ENCODE assay signal across 15 cellular contexts in genomic region chr5:9597322-9597721, GRCh38. TPM values are rescaled to one million over a fixed set of nuclear protein-coding genes. Genes with fewer than 3 reads are reported as not detected.
DNase-seq lines count a peak whose midpoint lies in the region; FAIRE-seq and TF ChIP-seq lines count a peak whose summit lies in the region.
"Not testable (repeated sequence)": the region's sequence is repeated elsewhere in the genome, so short reads cannot be mapped to it uniquely, and the experiment has no call there.
"Had no signal": no experiment of that assay in that cellular context is flagged by ENCODE, and none has a peak within 500 bp of the region (broad histone marks: within the 10 kb centered on the region; RNA-seq: fewer than 3 reads in every experiment).

No MANE protein-coding gene starts in this region.

- not testable (repeated sequence) for TF ChIP-seq CTCF in brain (conservative IDR thresholded peaks at IDR 0.05); mesothelial cell of epicardium (IDR thresholded peaks at IDR 0.05; ENCODE audit: unreplicated experiment); neural crest cell (conservative IDR thresholded peaks at IDR 0.05)

- H3K27ac ChIP-seq in neuronal stem cell (replicated peaks; ENCODE audit: low read length): not testable (repeated sequence)

- not testable (repeated sequence) for H3K18ac ChIP-seq in neuronal stem cell (ENCODE audit: low read length)

- peak overlapping the region in 3 of 5 experiments; percentile 46 to 89 (median 61) for H3K27ac Mint-ChIP-seq in brain
- peak overlapping the region; percentile 35 for H3K27ac Mint-ChIP-seq in mesothelial cell of epicardium
- H3K27ac Mint-ChIP-seq in neural crest cell (ENCODE audit: unreplicated experiment): peak overlapping the region; percentile 59

- H3K4me2 ChIP-seq in neuronal stem cell (ENCODE audit: insufficient read depth, low read length, poor library complexity, severe bottlenecking): not testable (repeated sequence)

- H2BK5ac ChIP-seq in neuronal stem cell (ENCODE audit: low read length): not testable (repeated sequence)

- not testable (repeated sequence) for H3K79me1 ChIP-seq in neuronal stem cell (ENCODE audit: low read depth, low read length)

- FAIRE-seq in HTR-8/SVneo (lab: Jason Lieb, UNC): peak; percentile 83

- H2BK15ac ChIP-seq in neuronal stem cell (ENCODE audit: low read length): not testable (repeated sequence)

- peak overlapping the region in 1 of 5 experiments; percentile 38 for H3K4me3 Mint-ChIP-seq in brain
- not testable (repeated sequence) for H3K4me3 Mint-ChIP-seq in mesothelial cell of epicardium, neural crest cell

- H4K91ac ChIP-seq in neuronal stem cell (ENCODE audit: low read depth, low read length, poor library complexity): not testable (repeated sequence)

- H3K4ac ChIP-seq in neuronal stem cell (ENCODE audit: low read length): not testable (repeated sequence)

- H4K8ac ChIP-seq in neuronal stem cell (ENCODE audit: low read depth, low read length): not testable (repeated sequence)

- not testable (repeated sequence) for H3K27me3 Mint-ChIP-seq in brain; mesothelial cell of epicardium (ENCODE audit: low read depth); neural crest cell (ENCODE audit: low read depth)

- no CpG with 5 or more reads among the region's 7 CpGs for WGBS in neuronal stem cell (ENCODE audit: extremely low coverage in 2 of 2, insufficient read length in 2 of 2, insufficient replicate concordance in 1 of 2), 2 donors

- not testable (repeated sequence) for H2BK120ac ChIP-seq in neuronal stem cell (ENCODE audit: low read depth, low read length)

- H3K27me3 ChIP-seq in neuronal stem cell (ENCODE audit: control insufficient read depth in 3 of 3, insufficient read depth in 3 of 3, low read depth in 1 of 3, low read length in 3 of 3): not testable (repeated sequence)

- peaks cover 35% of the 10 kb centered on the region for H3K4me1 Mint-ChIP-seq in brain
- H3K4me1 Mint-ChIP-seq in mesothelial cell of epicardium: peaks cover 14% of the 10 kb centered on the region
- peaks cover 31% of the 10 kb centered on the region for H3K4me1 Mint-ChIP-seq in neural crest cell

- not testable (repeated sequence) for H3K36me3 ChIP-seq in neuronal stem cell (replicated peaks in 1 of 2; ENCODE audit: control insufficient read depth in 2 of 2, insufficient read depth in 2 of 2, low read length in 2 of 2)

- not testable (repeated sequence) for H3K4me3 ChIP-seq in neuronal stem cell (ENCODE audit: low read length in 2 of 2)

- H3K9me3 ChIP-seq in neuronal stem cell (replicated peaks in 1 of 2; ENCODE audit: control insufficient read depth in 2 of 2, insufficient read depth in 1 of 2, low read depth in 1 of 2, low read length in 2 of 2): not testable (repeated sequence)

- H3K23ac ChIP-seq in neuronal stem cell (ENCODE audit: low read depth, low read length, poor library complexity): not testable (repeated sequence)

- H3K9ac ChIP-seq in neuronal stem cell (ENCODE audit: low read depth, low read length, poor library complexity): not testable (repeated sequence)

- H2BK12ac ChIP-seq in neuronal stem cell (ENCODE audit: low read length): not testable (repeated sequence)

- H3K9me3 Mint-ChIP-seq in brain, mesothelial cell of epicardium, neural crest cell: not testable (repeated sequence)

- H3K4me1 ChIP-seq in neuronal stem cell (ENCODE audit: control insufficient read depth in 2 of 2, insufficient read depth in 1 of 2, low read depth in 1 of 2, low read length in 2 of 2): peaks cover 10 to 18% of the 10 kb centered on the region in 2 donors

- H2AK5ac ChIP-seq in neuronal stem cell (ENCODE audit: low read depth, low read length): not testable (repeated sequence)

- H2AFZ ChIP-seq in neuronal stem cell (ENCODE audit: low read length): peak overlapping the region; percentile 44

- not testable (repeated sequence) for H3K14ac ChIP-seq in neuronal stem cell (ENCODE audit: low read length)

- DNase-seq in DMS79 (lab: John Stamatoyannopoulos, UW): peak; percentile 50
- not testable (repeated sequence) for DNase-seq in HTR-8/SVneo (ENCODE audit: insufficient read length, low spot score); mesothelial cell of epicardium (ENCODE audit: low spot score in 2 of 2, unreplicated experiment in 2 of 2); neural crest cell (ENCODE audit: low read depth, low spot score); neuronal stem cell (ENCODE audit: low spot score)

- not testable (repeated sequence) for H3K36me3 Mint-ChIP-seq in brain; mesothelial cell of epicardium; neural crest cell (ENCODE audit: low read depth)

RNA-seq across cellular contexts. Expression of gene TAS2R1, which starts 32.8 kb away (rescaled TPM):
- not detected for polyA plus RNA-seq in brain (ENCODE audit: insufficient read depth, low read depth, low replicate concordance)
- not detected in 3 replicates for total RNA-seq in mesothelial cell of epicardium
- total RNA-seq in neural crest cell: not detected in 2 replicates
- 0.07 TPM for polyA plus RNA-seq in neuronal stem cell (2013, experiment 1 of 2)
- 0.03 TPM for polyA plus RNA-seq in neuronal stem cell (2013, experiment 2 of 2)
- total RNA-seq: Calu3; CD4-positive, alpha-beta T cell; CD8-positive, alpha-beta memory T cell; GM12878; GM23338; H4; H9 had no signal
- polyA plus RNA-seq: A549; CD14-positive monocyte; CD8-positive, alpha-beta memory T cell; GM12878 had no signal

RNA-seq across cellular contexts. Expression of gene SEMA5A, which starts 51.4 kb away (rescaled TPM):
- polyA plus RNA-seq in brain (ENCODE audit: insufficient read depth, low read depth, low replicate concordance): 2.5 TPM
- 20.0 to 26.7 TPM (median 23.1 TPM) in 3 replicates for total RNA-seq in mesothelial cell of epicardium
- 30.3 and 31.9 TPM in 2 replicates for total RNA-seq in neural crest cell
- polyA plus RNA-seq in neuronal stem cell (2013, experiment 1 of 2): 24.5 TPM
- 26.5 TPM for polyA plus RNA-seq in neuronal stem cell (2013, experiment 2 of 2)
- total RNA-seq: CD8-positive, alpha-beta memory T cell had no signal
- polyA plus RNA-seq: A549; CD14-positive monocyte; CD8-positive, alpha-beta memory T cell had no signal
